Comparison of ENCODE assay signal across 21 cellular contexts in genomic region chr9:84990416-84990815, GRCh38.
DNase-seq lines count a peak whose midpoint lies in the region; ATAC-seq, FAIRE-seq and TF ChIP-seq lines count a peak whose summit lies in the region.
"Had no signal": no experiment of that assay in that cellular context is flagged by ENCODE, and none has a peak within 500 bp of the region (broad histone marks: within the 10 kb centered on the region; RNA-seq: fewer than 3 reads in every experiment).

No MANE protein-coding gene starts in this region.

- H3K4me3 ChIP-seq in bronchial epithelial cell (ENCODE audit: low read depth, low read length), result no peak overlapping the region
- H3K4me3 ChIP-seq: colonic mucosa, esophagus squamous epithelium, GM23248, left lung had no signal

- no peaks in the 10 kb centered on the region for H3K27me3 Mint-ChIP-seq in stimulated activated memory B cell treated with anti-CD40 and anti-IgM and Interleukin-4, amounts not matched to agents 10 μg/mL and 1 μg/mL and 100 μg/mL, for 72 hours
- H3K27me3 Mint-ChIP-seq: type B pancreatic cell had no signal

- no peaks in the 10 kb centered on the region for H3K36me3 ChIP-seq in bronchial epithelial cell (ENCODE audit: control insufficient read depth, insufficient read depth, low read length)
- H3K36me3 ChIP-seq: colonic mucosa, esophagus squamous epithelium, left lung had no signal

- H3K27me3 ChIP-seq in bronchial epithelial cell (ENCODE audit: control insufficient read depth, insufficient read depth, low read length), result no peaks in the 10 kb centered on the region
- H3K27me3 ChIP-seq: colonic mucosa, esophagus squamous epithelium, left lung had no signal

- peaks cover 2% of the 10 kb centered on the region for H3K9me3 Mint-ChIP-seq in stimulated activated memory B cell treated with anti-CD40 and anti-IgM and Interleukin-4, amounts not matched to agents 10 μg/mL and 1 μg/mL and 100 μg/mL, for 72 hours
- H3K9me3 Mint-ChIP-seq: activated CD4-positive, alpha-beta T cell treated with anti-CD3 and anti-CD28 coated beads, Interleukin-2, amount 10 ng/mL, durations not matched to agents 24 days and 14 days; activated naive CD8-positive, alpha-beta T cell treated with anti-CD3 and anti-CD28 coated beads for 36 hours; natural killer cell had no signal

- no peaks in the 10 kb centered on the region for H3K4me1 Mint-ChIP-seq in stimulated activated memory B cell treated with anti-CD40 and anti-IgM and Interleukin-4, amounts not matched to agents 10 μg/mL and 1 μg/mL and 100 μg/mL, for 72 hours
- H3K4me1 Mint-ChIP-seq: activated CD4-positive, alpha-beta T cell treated with anti-CD3 and anti-CD28 coated beads, Interleukin-2, amount 10 ng/mL, durations not matched to agents 24 days and 14 days; activated naive CD8-positive, alpha-beta T cell treated with anti-CD3 and anti-CD28 coated beads for 36 hours; natural killer cell had no signal

- no peaks in the 10 kb centered on the region for H3K36me3 Mint-ChIP-seq in stimulated activated memory B cell treated with anti-CD40 and anti-IgM and Interleukin-4, amounts not matched to agents 10 μg/mL and 1 μg/mL and 100 μg/mL, for 72 hours
- H3K36me3 Mint-ChIP-seq: activated naive CD8-positive, alpha-beta T cell treated with anti-CD3 and anti-CD28 coated beads for 36 hours; natural killer cell; type B pancreatic cell had no signal

- ATAC-seq in GM18498 (IDR thresholded peaks at IDR 0.05; ENCODE audit: unreplicated experiment), result no peak
- ATAC-seq in stimulated activated memory B cell treated with anti-CD40 and anti-IgM and Interleukin-4, amounts not matched to agents 10 μg/mL and 1 μg/mL and 100 μg/mL, for 72 hours, result no peak
- ATAC-seq: left lung, natural killer cell had no signal

- no peak for TF ChIP-seq CTCF in bronchial epithelial cell (IDR thresholded peaks at IDR 0.05; ENCODE audit: insufficient read depth, low read length, severe bottlenecking)

- intact Hi-C loops in posterior cingulate gyrus (cut with DNase I), result loop anchor here (5.0 kb wide), 1 partner anchor 47 kb away; no protein-coding TSS in a partner anchor

- H3K27ac Mint-ChIP-seq in stimulated activated memory B cell treated with anti-CD40 and anti-IgM and Interleukin-4, amounts not matched to agents 10 μg/mL and 1 μg/mL and 100 μg/mL, for 72 hours, result no peak overlapping the region
- H3K27ac Mint-ChIP-seq: activated CD4-positive, alpha-beta T cell treated with anti-CD3 and anti-CD28 coated beads, Interleukin-2, amount 10 ng/mL, durations not matched to agents 24 days and 14 days; activated naive CD8-positive, alpha-beta T cell treated with anti-CD3 and anti-CD28 coated beads for 36 hours; natural killer cell; type B pancreatic cell had no signal

- no peak overlapping the region for H3K4me3 Mint-ChIP-seq in stimulated activated memory B cell treated with anti-CD40 and anti-IgM and Interleukin-4, amounts not matched to agents 10 μg/mL and 1 μg/mL and 100 μg/mL, for 72 hours
- H3K4me3 Mint-ChIP-seq: activated CD4-positive, alpha-beta T cell treated with anti-CD3 and anti-CD28 coated beads, Interleukin-2, amount 10 ng/mL, durations not matched to agents 24 days and 14 days; activated naive CD8-positive, alpha-beta T cell treated with anti-CD3 and anti-CD28 coated beads for 36 hours; natural killer cell; type B pancreatic cell had no signal

- DNase-seq in H4 (ENCODE audit: low spot score), result peak; percentile 74
- DNase-seq in bronchial epithelial cell (ENCODE audit: low read depth), result peak; percentile 97
- DNase-seq in hypothalamus (lab: John Stamatoyannopoulos, UW), result peak in 40 of 51 donors; percentile 15 to 89 (median 61)
- peak; percentile 33 to 94 (median 67) for DNase-seq in posterior cingulate gyrus
- DNase-seq in activated naive CD4-positive, alpha-beta T cell treated with anti-CD3 and anti-CD28 coated beads, Interleukin-2, amount 50 U/mL, for 16 hours, result no peak
- no peak for DNase-seq in NCI-H2171 (lab: John Stamatoyannopoulos, UW)
- DNase-seq: ACHN; activated CD4-positive, alpha-beta T cell treated with anti-CD3 and anti-CD28 coated beads, Interleukin-2, amount 10 ng/mL, durations not matched to agents 24 days and 14 days; activated naive CD8-positive, alpha-beta T cell treated with anti-CD3 and anti-CD28 coated beads for 36 hours; colonic mucosa; COR-L47; esophagus squamous epithelium; GM23248; left lung; natural killer cell; NCI-H146; NCI-H446 treated with DMSO at 0.1 percent for 48 hours; stimulated activated CD4-positive, alpha-beta T cell treated with anti-CD3 and anti-CD28 coated beads, Interleukin-4, amount 100 ng/mL, for 24 hours had no signal

- FAIRE-seq in bronchial epithelial cell (lab: Jason Lieb, UNC), result peak; percentile 90

Comparison
In these comparisons a context has a peak if more than half of its experiments do, and no peak if none do; other contexts are left out.
1. DNase-seq: peak in H4 (single experiment), bronchial epithelial cell (single experiment), hypothalamus (40 of 51) and posterior cingulate gyrus (10 of 10); none in activated naive CD4-positive, alpha-beta T cell treated with anti-CD3 and anti-CD28 coated beads, Interleukin-2, amount 50 U/mL, for 16 hours (single experiment) and NCI-H2171 (single experiment).